ENCODE assay signal across 15 cellular contexts in genomic region chr5:109529520-109529919, GRCh38.
A peak's percentile ranks its signal among the peaks of the same experiment; 100 is the strongest.
DNase-seq lines count a peak whose midpoint lies in the region; ATAC-seq and TF ChIP-seq lines count a peak whose summit lies in the region.
"Had no signal": no experiment of that assay in that cellular context is flagged by ENCODE, and none has a peak within 500 bp of the region (broad histone marks: within the 10 kb centered on the region; RNA-seq: fewer than 3 reads in every experiment).

No MANE protein-coding gene starts in this region.

- peak; percentile 70 for DNase-seq in Right ventricle myocardium inferior (ENCODE audit: missing footprints)
- DNase-seq in left ventricle myocardium inferior: no peak
- peak; percentile 10 for DNase-seq in dermis blood vessel endothelial cell
- peak in 1 of 2 donors; percentile 23 for DNase-seq in left lung
- DNase-seq in WTC11 (ENCODE audit: low spot score): no peak
- DNase-seq in GM13976 (ENCODE audit: low spot score): no peak
- DNase-seq: activated CD4-positive, alpha-beta T cell treated with anti-CD3 and anti-CD28 coated beads for 4 hours; activated T-cell treated with anti-CD3 and anti-CD28 coated beads, Interleukin-2, amount 50 U/mL, for 48 hours; H7; naive thymus-derived CD8-positive, alpha-beta T cell; NCI-H1436 treated with DMSO at 0.1 percent for 48 hours had no signal

- H3K4me3 ChIP-seq in left ventricle myocardium inferior: no peak overlapping the region
- H3K4me3 ChIP-seq in left lung: no peak overlapping the region
- H3K4me3 ChIP-seq: A549, tibial nerve had no signal

- H3K4me3 Mint-ChIP-seq in WTC11: no peak overlapping the region
- H3K4me3 Mint-ChIP-seq: naive thymus-derived CD8-positive, alpha-beta T cell had no signal

- H3K27me3 ChIP-seq in left ventricle myocardium inferior (ENCODE audit: low read depth): no peaks in the 10 kb centered on the region
- no peaks in the 10 kb centered on the region for H3K27me3 ChIP-seq in left lung
- H3K27me3 ChIP-seq: tibial nerve had no signal

- no peak overlapping the region for H3K27ac ChIP-seq in left ventricle myocardium inferior (replicated peaks)
- no peak overlapping the region for H3K27ac ChIP-seq in left lung
- H3K27ac ChIP-seq: A549, tibial nerve had no signal

- H3K9me3 ChIP-seq in left ventricle myocardium inferior (replicated peaks) (no peaks in the 10 kb centered on the region), left lung (no peaks in the 10 kb centered on the region)
- H3K9me3 ChIP-seq: A549, tibial nerve had no signal

- POLR2A ChIA-PET in WTC11 (lab: Charles Lee): no interaction called here

- H3K27me3 Mint-ChIP-seq in WTC11 (ENCODE audit: low read depth): no peaks in the 10 kb centered on the region

- intact Hi-C loops in Right ventricle myocardium inferior (cut with DNase I) (no loop called here), left ventricle myocardium inferior (cut with micrococcal nuclease) (no loop called here), left lung (cut with DNase I) (no loop called here)

- no peaks in the 10 kb centered on the region for H3K36me3 Mint-ChIP-seq in WTC11
- H3K36me3 Mint-ChIP-seq: naive thymus-derived CD8-positive, alpha-beta T cell had no signal

- H3K4me1 Mint-ChIP-seq in WTC11: no peaks in the 10 kb centered on the region

- H3K36me3 ChIP-seq in left ventricle myocardium inferior (no peaks in the 10 kb centered on the region), left lung (no peaks in the 10 kb centered on the region)
- H3K36me3 ChIP-seq: tibial nerve had no signal

- in situ Hi-C loops in GM13976 (cut with MboI; ENCODE audit: low sequenced_read_pairs, unreplicated experiment): no loop called here

- H3K9me3 Mint-ChIP-seq in WTC11: no peaks in the 10 kb centered on the region
- H3K9me3 Mint-ChIP-seq: naive thymus-derived CD8-positive, alpha-beta T cell had no signal

- no peak for TF ChIP-seq CTCF in left ventricle myocardium inferior (IDR thresholded peaks at IDR 0.05; ENCODE audit: borderline replicate concordance)
- TF ChIP-seq CTCF in left lung (IDR thresholded peaks at IDR 0.05): no peak
- no peak for TF ChIP-seq CTCF in WTC11 (IDR thresholded peaks at IDR 0.05)
- TF ChIP-seq CTCF in GM13976 (IDR thresholded peaks at IDR 0.05; ENCODE audit: borderline replicate concordance, control extremely low read depth, extremely low read depth, insufficient read depth, missing control alignments): no peak

- ATAC-seq in Right ventricle myocardium inferior: peak; percentile 69
- peak; percentile 23 for ATAC-seq in left lung
- no peak for ATAC-seq in GM21381 (IDR thresholded peaks at IDR 0.05; ENCODE audit: unreplicated experiment)
- no peak for ATAC-seq in WTC11
- ATAC-seq in HG02852 (IDR thresholded peaks at IDR 0.05; ENCODE audit: unreplicated experiment): no peak
- ATAC-seq: A549; naive thymus-derived CD8-positive, alpha-beta T cell had no signal

- no peak overlapping the region for H3K27ac Mint-ChIP-seq in WTC11
- H3K27ac Mint-ChIP-seq: naive thymus-derived CD8-positive, alpha-beta T cell had no signal

- CTCF ChIA-PET in WTC11 (lab: Charles Lee): no interaction called here

- H3K4me1 ChIP-seq in left ventricle myocardium inferior (no peaks in the 10 kb centered on the region), left lung (no peaks in the 10 kb centered on the region)
- H3K4me1 ChIP-seq: A549 had no signal

TF ChIP-seq in WTC11, 78 proteins besides CTCF, POLR2A, EP300 and RAD21:
- TF ChIP-seq CREB1 (CRISPR knock-in tag; IDR thresholded peaks at IDR 0.05) (no peak), NR1H2 (CRISPR knock-in tag; IDR thresholded peaks at IDR 0.05) (no peak), FOXP4 (CRISPR knock-in tag; IDR thresholded peaks at IDR 0.05) (no peak), ZNF671 (CRISPR knock-in tag; IDR thresholded peaks at IDR 0.05) (no peak), JAZF1 (CRISPR knock-in tag; IDR thresholded peaks at IDR 0.05) (no peak), SMAD3 (CRISPR knock-in tag; IDR thresholded peaks at IDR 0.05; ENCODE audit: borderline replicate concordance) (no peak), ESRRA (CRISPR knock-in tag; IDR thresholded peaks at IDR 0.05; ENCODE audit: borderline replicate concordance) (no peak), NR2C2 (CRISPR knock-in tag; IDR thresholded peaks at IDR 0.05) (no peak), ZNF512 (CRISPR knock-in tag; IDR thresholded peaks at IDR 0.05; ENCODE audit: borderline replicate concordance) (no peak), STAT6 (CRISPR knock-in tag; conservative IDR thresholded peaks at IDR 0.05; ENCODE audit: low read depth) (no peak), ZNF396 (CRISPR knock-in tag; IDR thresholded peaks at IDR 0.05; ENCODE audit: borderline replicate concordance) (no peak), AR (CRISPR knock-in tag; IDR thresholded peaks at IDR 0.05) (no peak), ZNF416 (CRISPR knock-in tag; IDR thresholded peaks at IDR 0.05) (no peak)

Comparison
In these comparisons a context has a peak if more than half of its experiments do, and no peak if none do; other contexts are left out.
1. DNase-seq: peak in Right ventricle myocardium inferior (single experiment) and dermis blood vessel endothelial cell (single experiment); none in left ventricle myocardium inferior (single experiment), WTC11 (single experiment) and GM13976 (single experiment).
2. ATAC-seq: peak in Right ventricle myocardium inferior (single experiment) and left lung (single experiment); none in GM21381 (single experiment), WTC11 (single experiment) and HG02852 (single experiment).